ENCODE assay signal across 14 cellular contexts in the genomic region with DNA sequence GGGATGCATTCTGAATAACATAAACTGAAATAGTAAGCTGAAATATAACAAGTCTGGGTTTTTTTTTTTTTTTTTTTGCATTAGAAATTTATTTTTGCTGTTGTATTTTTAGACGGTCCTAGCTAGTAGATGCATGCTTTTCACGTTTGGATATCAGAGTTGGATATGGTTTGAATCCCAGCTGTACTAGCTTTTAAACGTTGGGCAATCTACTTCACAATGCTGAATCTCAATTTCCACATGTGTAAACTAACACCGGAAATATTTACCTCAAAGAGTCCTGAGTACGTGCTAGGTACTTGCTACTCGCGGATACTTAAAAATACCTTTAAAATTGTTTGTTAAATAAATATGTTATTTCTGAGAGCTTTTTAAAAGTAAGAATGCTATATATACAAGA.
DNase-seq lines count a peak whose midpoint lies in the region; ATAC-seq and TF ChIP-seq lines count a peak whose summit lies in the region.
"Had no signal": no experiment of that assay in that cellular context is flagged by ENCODE, and none has a peak within 500 bp of the region (broad histone marks: within the 10 kb centered on the region; RNA-seq: fewer than 3 reads in every experiment).

No MANE protein-coding gene starts in this region.

- peak; percentile 78 for DNase-seq in NCI-H2107 treated with DMSO at 0.1 percent for 48 hours (lab: John Stamatoyannopoulos, UW; ENCODE audit: unreplicated experiment)
- no peak for DNase-seq in coronary artery (ENCODE audit: low spot score)
- no peak for DNase-seq in left lung
- DNase-seq in suprapubic skin (ENCODE audit: low spot score in 2 of 2) = no peak
- DNase-seq in activated T-helper 1 cell treated with anti-CD3 and anti-CD28 coated beads, Interleukin-12 subunit alpha, Interleukin-12 subunit beta, Interleukin-2, Interleukin-4 antibody, amounts not matched to agents 30 ng/mL and 10 ng/mL and 1 ng/mL, durations not matched to agents 14 hours and 24 hours and 36 hours (ENCODE audit: low spot score) = no peak
- DNase-seq in stimulated activated CD4-positive, alpha-beta T cell treated with anti-CD3 and anti-CD28 coated beads, Interleukin-4, amount 100 ng/mL, for 1 hour = no peak
- DNase-seq: activated effector memory CD4-positive, alpha-beta T cell treated with Interleukin-2 at 50 U/mL for 16 hours; NCI-H1092; NCI-H526; stimulated activated naive CD8-positive, alpha-beta T cell treated with anti-CD3 and anti-CD28 coated beads, Interleukin-15, amount 100 ng/mL, for 72 hours; T-helper 9 cell had no signal

- ATAC-seq in left lung = peak; percentile 72
- no peak for ATAC-seq in GM18517 (IDR thresholded peaks at IDR 0.05; ENCODE audit: unreplicated experiment)

- H3K4me1 ChIP-seq in left lung = peaks cover 17 to 43% of the 10 kb centered on the region in 2 donors
- peaks cover 16% of the 10 kb centered on the region for H3K4me1 ChIP-seq in suprapubic skin

- TF ChIP-seq POLR2A in suprapubic skin (IDR thresholded peaks at IDR 0.05) = no peak

- H3K4me3 ChIP-seq in coronary artery (peak overlapping the region; percentile 56), left lung (peak overlapping the region in 1 of 2 donors; percentile 8), suprapubic skin (peak overlapping the region; percentile 21)

- intact Hi-C loops in left lung (cut with DNase I) = no loop called here
- intact Hi-C loops in activated T-helper 1 cell treated with anti-CD3 and anti-CD28 coated beads, Interleukin-12 subunit alpha, Interleukin-12 subunit beta, Interleukin-2, Interleukin-4 antibody, amounts not matched to agents 30 ng/mL and 10 ng/mL and 1 ng/mL, durations not matched to agents 14 hours and 24 hours and 36 hours (cut with micrococcal nuclease) = loop anchor here (5.0 kb wide), 1 partner anchor 815 kb away; no protein-coding TSS in a partner anchor

- peaks cover 12% of the 10 kb centered on the region for H3K4me1 Mint-ChIP-seq in activated T-helper 1 cell treated with anti-CD3 and anti-CD28 coated beads, Interleukin-12 subunit alpha, Interleukin-12 subunit beta, Interleukin-2, Interleukin-4 antibody, amounts not matched to agents 30 ng/mL and 10 ng/mL and 1 ng/mL, durations not matched to agents 14 hours and 24 hours and 36 hours (ENCODE audit: low read depth)

- H3K27me3 ChIP-seq in left lung = no peaks in the 10 kb centered on the region
- no peaks in the 10 kb centered on the region for H3K27me3 ChIP-seq in suprapubic skin

- no peak overlapping the region for H3K27ac Mint-ChIP-seq in activated T-helper 1 cell treated with anti-CD3 and anti-CD28 coated beads, Interleukin-12 subunit alpha, Interleukin-12 subunit beta, Interleukin-2, Interleukin-4 antibody, amounts not matched to agents 30 ng/mL and 10 ng/mL and 1 ng/mL, durations not matched to agents 14 hours and 24 hours and 36 hours
- H3K27ac Mint-ChIP-seq: activated CD4-positive, alpha-beta memory T cell treated with anti-CD3 and anti-CD28 coated beads for 36 hours; progenitor cell of endocrine pancreas; stimulated activated naive CD8-positive, alpha-beta T cell treated with anti-CD3 and anti-CD28 coated beads, Interleukin-15, amount 100 ng/mL, for 72 hours had no signal

- H3K9me3 Mint-ChIP-seq in activated T-helper 1 cell treated with anti-CD3 and anti-CD28 coated beads, Interleukin-12 subunit alpha, Interleukin-12 subunit beta, Interleukin-2, Interleukin-4 antibody, amounts not matched to agents 30 ng/mL and 10 ng/mL and 1 ng/mL, durations not matched to agents 14 hours and 24 hours and 36 hours = no peaks in the 10 kb centered on the region
- H3K9me3 Mint-ChIP-seq: activated CD4-positive, alpha-beta memory T cell treated with anti-CD3 and anti-CD28 coated beads for 36 hours; stimulated activated naive CD8-positive, alpha-beta T cell treated with anti-CD3 and anti-CD28 coated beads, Interleukin-15, amount 100 ng/mL, for 72 hours had no signal

- no peaks in the 10 kb centered on the region for H3K36me3 Mint-ChIP-seq in activated T-helper 1 cell treated with anti-CD3 and anti-CD28 coated beads, Interleukin-12 subunit alpha, Interleukin-12 subunit beta, Interleukin-2, Interleukin-4 antibody, amounts not matched to agents 30 ng/mL and 10 ng/mL and 1 ng/mL, durations not matched to agents 14 hours and 24 hours and 36 hours (ENCODE audit: low read depth)
- H3K36me3 Mint-ChIP-seq: activated CD4-positive, alpha-beta memory T cell treated with anti-CD3 and anti-CD28 coated beads for 36 hours had no signal

- H3K9me3 ChIP-seq in left lung (no peaks in the 10 kb centered on the region), suprapubic skin (no peaks in the 10 kb centered on the region)

- WGBS in suprapubic skin = 66% methylated on average over 7 of the region's 7 CpGs

- H3K4me3 Mint-ChIP-seq in activated T-helper 1 cell treated with anti-CD3 and anti-CD28 coated beads, Interleukin-12 subunit alpha, Interleukin-12 subunit beta, Interleukin-2, Interleukin-4 antibody, amounts not matched to agents 30 ng/mL and 10 ng/mL and 1 ng/mL, durations not matched to agents 14 hours and 24 hours and 36 hours = no peak overlapping the region
- H3K4me3 Mint-ChIP-seq: activated CD4-positive, alpha-beta memory T cell treated with anti-CD3 and anti-CD28 coated beads for 36 hours; stimulated activated naive CD8-positive, alpha-beta T cell treated with anti-CD3 and anti-CD28 coated beads, Interleukin-15, amount 100 ng/mL, for 72 hours had no signal

- no peaks in the 10 kb centered on the region for H3K27me3 Mint-ChIP-seq in activated T-helper 1 cell treated with anti-CD3 and anti-CD28 coated beads, Interleukin-12 subunit alpha, Interleukin-12 subunit beta, Interleukin-2, Interleukin-4 antibody, amounts not matched to agents 30 ng/mL and 10 ng/mL and 1 ng/mL, durations not matched to agents 14 hours and 24 hours and 36 hours (ENCODE audit: insufficient read depth)
- H3K27me3 Mint-ChIP-seq: activated CD4-positive, alpha-beta memory T cell treated with anti-CD3 and anti-CD28 coated beads for 36 hours; progenitor cell of endocrine pancreas; stimulated activated naive CD8-positive, alpha-beta T cell treated with anti-CD3 and anti-CD28 coated beads, Interleukin-15, amount 100 ng/mL, for 72 hours had no signal

- peak overlapping the region; percentile 62 to 80 for H3K27ac ChIP-seq in coronary artery
- H3K27ac ChIP-seq in left lung = peak overlapping the region; percentile 61 to 66
- peak overlapping the region; percentile 33 for H3K27ac ChIP-seq in suprapubic skin

- H3K36me3 ChIP-seq in left lung (no peaks in the 10 kb centered on the region), suprapubic skin (no peaks in the 10 kb centered on the region)

- no peak for TF ChIP-seq CTCF in coronary artery (IDR thresholded peaks at IDR 0.05)
- no peak for TF ChIP-seq CTCF in left lung (IDR thresholded peaks at IDR 0.05)
- TF ChIP-seq CTCF in suprapubic skin (IDR thresholded peaks at IDR 0.05) = no peak

- TF ChIP-seq EP300 in suprapubic skin (IDR thresholded peaks at IDR 0.05) = no peak
